In the genomic region with DNA sequence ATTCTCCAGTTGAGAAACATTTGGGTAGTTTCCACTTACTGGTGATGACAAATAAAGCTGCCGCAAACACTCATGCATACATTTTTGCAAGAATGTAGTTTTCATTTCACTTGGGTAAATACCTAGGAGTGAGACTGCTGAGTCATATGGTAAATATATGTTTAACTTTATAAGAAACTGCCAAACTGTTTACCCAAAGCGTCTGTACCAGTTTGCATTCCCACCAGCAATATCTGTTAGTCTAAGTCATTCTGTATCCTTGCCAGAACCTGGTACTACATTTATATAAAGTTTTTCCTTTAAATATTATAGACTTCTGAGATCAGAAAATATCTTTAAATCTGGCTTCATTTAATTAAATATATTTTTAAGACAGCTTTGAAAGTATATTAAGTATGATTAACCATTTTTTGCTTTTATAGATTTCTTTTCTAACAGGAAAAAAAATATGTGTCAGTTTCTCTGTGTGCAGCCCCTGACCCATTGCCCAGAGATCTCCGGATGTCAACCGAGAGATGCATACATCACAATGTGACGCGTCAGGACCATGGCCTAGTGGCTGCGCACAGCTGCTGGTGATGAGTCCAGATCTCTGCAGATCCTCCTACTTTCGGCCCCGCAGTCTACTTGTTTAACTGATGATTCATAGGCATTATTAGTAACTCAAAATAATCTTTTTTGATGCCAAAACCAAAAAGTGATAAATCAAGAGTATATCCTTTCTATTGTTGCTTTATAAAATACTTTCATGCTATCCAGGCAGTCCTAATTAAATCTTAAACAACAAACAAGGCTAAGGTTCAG, we compare ENCODE assay signal across 1 cellular context.
TF ChIP-seq lines count a peak whose summit lies in the region.

No MANE protein-coding gene starts in this region.

TF ChIP-seq in A549, 52 proteins besides CTCF, POLR2A, EP300 and RAD21 (continued from another document):
- TF ChIP-seq CBX2 (IDR thresholded peaks at IDR 0.05; ENCODE audit: borderline replicate concordance, low read depth) (no peak), CHD2 (IDR thresholded peaks at IDR 0.05; ENCODE audit: low read length, partially characterized antibody) (no peak), MAZ (IDR thresholded peaks at IDR 0.05; ENCODE audit: borderline replicate concordance, low read depth, low read length) (no peak), EHF (CRISPR knock-in tag; IDR thresholded peaks at IDR 0.05) (no peak; the same call in 1 of the 2 replicates), TP53 (CRISPR knock-in tag; IDR thresholded peaks at IDR 0.05) (no peak), RARB (CRISPR knock-in tag; IDR thresholded peaks at IDR 0.05) (0 out of 2 replicates have a peak, but pooled peaks have one; percentile 45), HOXA7 (CRISPR knock-in tag; IDR thresholded peaks at IDR 0.05) (no peak), ZNF302 (CRISPR knock-in tag; IDR thresholded peaks at IDR 0.05) (no peak), ZFP36 (IDR thresholded peaks at IDR 0.05; ENCODE audit: borderline replicate concordance, partially characterized antibody) (peak; percentile 32), NR3C1 (IDR thresholded peaks at IDR 0.05) (no peak), HOXB5 (CRISPR knock-in tag; IDR thresholded peaks at IDR 0.05) (0 out of 2 replicates have a peak, but pooled peaks have one; percentile 17), CHD4 (IDR thresholded peaks at IDR 0.05; ENCODE audit: borderline replicate concordance) (no peak), FOXS1 (CRISPR knock-in tag; IDR thresholded peaks at IDR 0.05) (no peak), SMC3 (IDR thresholded peaks at IDR 0.05) (peak; percentile 50; the same call in 2 of the 3 replicates), KDM5A (IDR thresholded peaks at IDR 0.05) (no peak), NPAS2 (CRISPR knock-in tag; IDR thresholded peaks at IDR 0.05; ENCODE audit: borderline replicate concordance) (no peak), POLR2AphosphoS2 (conservative IDR thresholded peaks at IDR 0.05; ENCODE audit: low read length) (no peak), PHF8 (IDR thresholded peaks at IDR 0.05; ENCODE audit: borderline replicate concordance, low read depth) (no peak), NFE2L2 (conservative IDR thresholded peaks at IDR 0.05; ENCODE audit: low read length) (peak; percentile 61; the same call in 1 of the 2 replicates), RCOR1 (IDR thresholded peaks at IDR 0.05; ENCODE audit: low read depth, low read length) (no peak), HOXB13 (CRISPR knock-in tag; IDR thresholded peaks at IDR 0.05; ENCODE audit: low read depth) (no peak)
- TF ChIP-seq, protein P1, sequence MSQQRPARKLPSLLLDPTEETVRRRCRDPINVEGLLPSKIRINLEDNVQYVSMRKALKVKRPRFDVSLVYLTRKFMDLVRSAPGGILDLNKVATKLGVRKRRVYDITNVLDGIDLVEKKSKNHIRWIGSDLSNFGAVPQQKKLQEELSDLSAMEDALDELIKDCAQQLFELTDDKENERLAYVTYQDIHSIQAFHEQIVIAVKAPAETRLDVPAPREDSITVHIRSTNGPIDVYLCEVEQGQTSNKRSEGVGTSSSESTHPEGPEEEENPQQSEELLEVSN (IDR thresholded peaks at IDR 0.05; ENCODE audit: borderline replicate concordance, low read depth): no peak
- TF ChIP-seq, protein P2, sequence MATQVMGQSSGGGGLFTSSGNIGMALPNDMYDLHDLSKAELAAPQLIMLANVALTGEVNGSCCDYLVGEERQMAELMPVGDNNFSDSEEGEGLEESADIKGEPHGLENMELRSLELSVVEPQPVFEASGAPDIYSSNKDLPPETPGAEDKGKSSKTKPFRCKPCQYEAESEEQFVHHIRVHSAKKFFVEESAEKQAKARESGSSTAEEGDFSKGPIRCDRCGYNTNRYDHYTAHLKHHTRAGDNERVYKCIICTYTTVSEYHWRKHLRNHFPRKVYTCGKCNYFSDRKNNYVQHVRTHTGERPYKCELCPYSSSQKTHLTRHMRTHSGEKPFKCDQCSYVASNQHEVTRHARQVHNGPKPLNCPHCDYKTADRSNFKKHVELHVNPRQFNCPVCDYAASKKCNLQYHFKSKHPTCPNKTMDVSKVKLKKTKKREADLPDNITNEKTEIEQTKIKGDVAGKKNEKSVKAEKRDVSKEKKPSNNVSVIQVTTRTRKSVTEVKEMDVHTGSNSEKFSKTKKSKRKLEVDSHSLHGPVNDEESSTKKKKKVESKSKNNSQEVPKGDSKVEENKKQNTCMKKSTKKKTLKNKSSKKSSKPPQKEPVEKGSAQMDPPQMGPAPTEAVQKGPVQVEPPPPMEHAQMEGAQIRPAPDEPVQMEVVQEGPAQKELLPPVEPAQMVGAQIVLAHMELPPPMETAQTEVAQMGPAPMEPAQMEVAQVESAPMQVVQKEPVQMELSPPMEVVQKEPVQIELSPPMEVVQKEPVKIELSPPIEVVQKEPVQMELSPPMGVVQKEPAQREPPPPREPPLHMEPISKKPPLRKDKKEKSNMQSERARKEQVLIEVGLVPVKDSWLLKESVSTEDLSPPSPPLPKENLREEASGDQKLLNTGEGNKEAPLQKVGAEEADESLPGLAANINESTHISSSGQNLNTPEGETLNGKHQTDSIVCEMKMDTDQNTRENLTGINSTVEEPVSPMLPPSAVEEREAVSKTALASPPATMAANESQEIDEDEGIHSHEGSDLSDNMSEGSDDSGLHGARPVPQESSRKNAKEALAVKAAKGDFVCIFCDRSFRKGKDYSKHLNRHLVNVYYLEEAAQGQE (IDR thresholded peaks at IDR 0.05): no peak
- TF ChIP-seq, protein P3, sequence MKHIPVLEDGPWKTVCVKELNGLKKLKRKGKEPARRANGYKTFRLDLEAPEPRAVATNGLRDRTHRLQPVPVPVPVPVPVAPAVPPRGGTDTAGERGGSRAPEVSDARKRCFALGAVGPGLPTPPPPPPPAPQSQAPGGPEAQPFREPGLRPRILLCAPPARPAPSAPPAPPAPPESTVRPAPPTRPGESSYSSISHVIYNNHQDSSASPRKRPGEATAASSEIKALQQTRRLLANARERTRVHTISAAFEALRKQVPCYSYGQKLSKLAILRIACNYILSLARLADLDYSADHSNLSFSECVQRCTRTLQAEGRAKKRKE (CRISPR knock-in tag; IDR thresholded peaks at IDR 0.05; ENCODE audit: low read depth): peak; percentile 39; the same call in 1 of the 2 replicates
TF ChIP-seq in A549: peak in this region for 15.
